ENCODE assay signal across 8 cellular contexts in genomic region chr11:43567396-43567975, GRCh38.
DNase-seq lines count a peak whose midpoint lies in the region; ATAC-seq, FAIRE-seq and TF ChIP-seq lines count a peak whose summit lies in the region.

No MANE protein-coding gene starts in this region.

- intact Hi-C loops in Panc1 (cut with micrococcal nuclease; ENCODE audit: unreplicated experiment): loop anchor here (2.0 kb wide), 1 partner anchor 63 kb away; no protein-coding TSS in a partner anchor
- intact Hi-C loops in pancreas (cut with DNase I): no loop called here
- intact Hi-C loops in aorta (cut with DNase I): no loop called here

- WGBS in pancreas, 2 donors: 16 to 17% methylated on average over 5 of the region's 5 CpGs
- 18 to 20% methylated on average over 5 of the region's 5 CpGs for WGBS in aorta, 2 donors

- H3K36me3 ChIP-seq in Panc1 (ENCODE audit: control insufficient read depth, insufficient read depth, low read length) (no peaks in the 10 kb centered on the region), pancreas (no peaks in the 10 kb centered on the region), aorta (ENCODE audit: control insufficient read depth in 1 of 2, insufficient read depth in 2 of 2, low read length in 1 of 2) (no peaks in the 10 kb centered on the region)

- no peak for TF ChIP-seq POLR2A in erythroblast (IDR thresholded peaks at IDR 0.05; ENCODE audit: low read length)

- TF ChIP-seq CTCF in AG09319 (IDR thresholded peaks at IDR 0.05; ENCODE audit: low read depth, low read length): peak; percentile 74
- peak; percentile 88 for TF ChIP-seq CTCF in Panc1 (IDR thresholded peaks at IDR 0.05)
- peak; percentile 33 to 58 (median 55) for TF ChIP-seq CTCF in pancreas (IDR thresholded peaks at IDR 0.05)

- BruUV-seq in Panc1 (replicated peaks; lab: Mats Ljungman, UMichigan): no TSS peak

- H3K4me3 ChIP-seq in Panc1 (ENCODE audit: low read depth in 2 of 2, low read length in 2 of 2) (no peak overlapping the region), pancreas (no peak overlapping the region), aorta (ENCODE audit: low read length in 2 of 2) (no peak overlapping the region)

- CTCF ChIA-PET in Panc1 (lab: Charles Lee): interaction anchor here (0.7 to 1.3 kb wide), 5 partner anchors 11 to 63 kb away, joined by 3 to 12 read pairs (median 4); no protein-coding TSS in a partner anchor

- in situ Hi-C loops in KBM-7 (cut with MboI; ENCODE audit: low pct_unique_long_range_greater_than_20kb, low sequenced_read_pairs) (no loop called here), Panc1 (cut with HindIII; ENCODE audit: low pct_unique_long_range_greater_than_20kb, low sequenced_read_pairs) (no loop called here)

- POLR2A ChIA-PET in Panc1 (lab: Charles Lee): no interaction called here

- peaks cover 32% of the 10 kb centered on the region for H3K27me3 ChIP-seq in Panc1 (ENCODE audit: control insufficient read depth, insufficient read depth, low read length)
- H3K27me3 ChIP-seq in pancreas: peaks cover 0 to 6% (median 0%) of the 10 kb centered on the region in 4 donors
- H3K27me3 ChIP-seq in aorta (ENCODE audit: control insufficient read depth in 1 of 2, insufficient read depth in 2 of 2, low read length in 1 of 2): peaks cover 0 to 2% of the 10 kb centered on the region in 2 donors

- ATAC-seq in GM18517 (IDR thresholded peaks at IDR 0.05; ENCODE audit: unreplicated experiment) (peak; percentile 67), Panc1 (peak; percentile 94), pancreas (peak in 3 of 4 donors; percentile 75 to 80 (median 77)), HG02763 (IDR thresholded peaks at IDR 0.05; ENCODE audit: unreplicated experiment) (no peak), aorta (ENCODE audit: low FRiP score) (no peak)

- FAIRE-seq in pancreas (lab: Jason Lieb, UNC): no peak

- no peaks in the 10 kb centered on the region for H3K9me3 ChIP-seq in Panc1 (ENCODE audit: control insufficient read depth, insufficient read depth, low read depth, low read length)
- no peaks in the 10 kb centered on the region for H3K9me3 ChIP-seq in pancreas
- H3K9me3 ChIP-seq in aorta (ENCODE audit: control insufficient read depth, low read length): no peaks in the 10 kb centered on the region

- DNase-seq in AG09319 (ENCODE audit: extremely low read depth, low read depth) (peak; percentile 8), KBM-7 (peak; percentile 65), Panc1 (ENCODE audit: low read depth, low spot score) (no peak), erythroblast (lab: John Stamatoyannopoulos, UW) (peak; percentile 45 to 60), pancreas (no peak), aorta (no peak)

- H3K27ac ChIP-seq in Panc1 (ENCODE audit: low read length) (no peak overlapping the region), pancreas (no peak overlapping the region), aorta (ENCODE audit: low read depth in 1 of 2, low read length in 2 of 2) (no peak overlapping the region)

- H3K4me1 ChIP-seq in Panc1 (ENCODE audit: control insufficient read depth, insufficient read depth, low read length): no peaks in the 10 kb centered on the region
- no peaks in the 10 kb centered on the region for H3K4me1 ChIP-seq in pancreas
- H3K4me1 ChIP-seq in aorta (ENCODE audit: control insufficient read depth in 1 of 2, insufficient read depth in 2 of 2, low read length in 2 of 2): no peaks in the 10 kb centered on the region

Comparison
In these comparisons a context has a peak if more than half of its experiments do, and no peak if none do; other contexts are left out.
1. DNase-seq: peak in AG09319 (single experiment), KBM-7 (single experiment) and erythroblast (2 of 2); none in Panc1 (single experiment), pancreas (0 of 6) and aorta (0 of 2).
2. ATAC-seq: peak in GM18517 (single experiment), Panc1 (single experiment) and pancreas (3 of 4); none in HG02763 (single experiment) and aorta (single experiment).
3. Peak in every context shown above with its lines, with median percentiles within 50 percentile points of each other: CTCF ChIP-seq.